In genomic region chr5:73591102-73591695, GRCh38 we compare ENCODE assay signal across 9 cellular contexts. TPM values are rescaled to one million over a fixed set of nuclear protein-coding genes. Genes with fewer than 3 reads are reported as not detected.
DNase-seq lines count a peak whose midpoint lies in the region; ATAC-seq, FAIRE-seq and TF ChIP-seq lines count a peak whose summit lies in the region.
"Had no signal": no experiment of that assay in that cellular context is flagged by ENCODE, and none has a peak within 500 bp of the region (broad histone marks: within the 10 kb centered on the region; RNA-seq: fewer than 3 reads in every experiment).

No MANE protein-coding gene starts in this region.

- TF ChIP-seq CTCF in fibroblast of the aortic adventitia (IDR thresholded peaks at IDR 0.05; ENCODE audit: insufficient read depth, low read length) = peak; percentile 62

- DNase-seq in GM04503 (ENCODE audit: low read depth) (peak; percentile 31), NCI-H526 (lab: John Stamatoyannopoulos, UW) (peak; percentile 60 to 75), fibroblast of the aortic adventitia (ENCODE audit: low read depth) (peak; percentile 96), non-pigmented ciliary epithelial cell (ENCODE audit: low read depth) (peak; percentile 81)
- DNase-seq in activated CD4-positive, alpha-beta T cell treated with anti-CD3 and anti-CD28 coated beads, Interleukin-2, amount 10 ng/mL, durations not matched to agents 7 days and 5 days = peak; percentile 77

- CTCF ChIA-PET in activated CD4-positive, alpha-beta T cell treated with anti-CD3 and anti-CD28 coated beads, Interleukin-2, amount 10 ng/mL, durations not matched to agents 7 days and 5 days (lab: Charles Lee) = interaction anchor here (0.7 to 1.7 kb wide), 7 partner anchors 14 to 1055 kb away, joined by 3 to 7 read pairs (median 4); no protein-coding TSS in a partner anchor

- peak; percentile 57 for ATAC-seq in HG03439 (IDR thresholded peaks at IDR 0.05; ENCODE audit: unreplicated experiment)
- no peak for ATAC-seq in GM21825 (IDR thresholded peaks at IDR 0.05; ENCODE audit: unreplicated experiment)

- H3K27ac Mint-ChIP-seq in activated CD4-positive, alpha-beta T cell treated with anti-CD3 and anti-CD28 coated beads, Interleukin-2, amount 10 ng/mL, durations not matched to agents 7 days and 5 days = no peak overlapping the region

- FAIRE-seq in A204.1 (lab: Jason Lieb, UNC) = peak; percentile 95

- no peaks in the 10 kb centered on the region for H3K4me1 Mint-ChIP-seq in activated CD4-positive, alpha-beta T cell treated with anti-CD3 and anti-CD28 coated beads, Interleukin-2, amount 10 ng/mL, durations not matched to agents 7 days and 5 days

- H3K9me3 Mint-ChIP-seq in activated CD4-positive, alpha-beta T cell treated with anti-CD3 and anti-CD28 coated beads, Interleukin-2, amount 10 ng/mL, durations not matched to agents 7 days and 5 days = no peaks in the 10 kb centered on the region

- peaks cover 2% of the 10 kb centered on the region for H3K27me3 Mint-ChIP-seq in activated CD4-positive, alpha-beta T cell treated with anti-CD3 and anti-CD28 coated beads, Interleukin-2, amount 10 ng/mL, durations not matched to agents 7 days and 5 days

- no peak overlapping the region for H3K4me3 ChIP-seq in fibroblast of the aortic adventitia (ENCODE audit: low read depth, low read length)
- H3K4me3 ChIP-seq: skin epidermis had no signal

- POLR2A ChIA-PET in activated CD4-positive, alpha-beta T cell treated with anti-CD3 and anti-CD28 coated beads, Interleukin-2, amount 10 ng/mL, durations not matched to agents 7 days and 5 days (lab: Charles Lee) = no interaction called here

- H3K36me3 Mint-ChIP-seq in activated CD4-positive, alpha-beta T cell treated with anti-CD3 and anti-CD28 coated beads, Interleukin-2, amount 10 ng/mL, durations not matched to agents 7 days and 5 days (ENCODE audit: low read depth) = no peaks in the 10 kb centered on the region

- H3K4me3 Mint-ChIP-seq in activated CD4-positive, alpha-beta T cell treated with anti-CD3 and anti-CD28 coated beads, Interleukin-2, amount 10 ng/mL, durations not matched to agents 7 days and 5 days = no peak overlapping the region

RNA-seq across cellular contexts. Expression of gene UTP15, which starts 25.7 kb away (rescaled TPM):
- total RNA-seq in activated CD4-positive, alpha-beta T cell treated with anti-CD3 and anti-CD28 coated beads, Interleukin-2, amount 10 ng/mL, durations not matched to agents 7 days and 5 days = 10 to 100 TPM; 21.2 to 23.7 TPM
- total RNA-seq in fibroblast of the aortic adventitia (ENCODE audit: low replicate concordance) = 31.2 and 33.2 TPM in 2 replicates

RNA-seq across cellular contexts. Expression of gene ANKRA2, which starts 25.8 kb away (rescaled TPM):
- 10 to 100 TPM; 19.0 to 19.3 TPM for total RNA-seq in activated CD4-positive, alpha-beta T cell treated with anti-CD3 and anti-CD28 coated beads, Interleukin-2, amount 10 ng/mL, durations not matched to agents 7 days and 5 days
- total RNA-seq in fibroblast of the aortic adventitia (ENCODE audit: low replicate concordance) = 10.5 and 15.3 TPM in 2 replicates

RNA-seq across cellular contexts. Expression of gene ARHGEF28, which starts 34.8 kb away (rescaled TPM):
- total RNA-seq in activated CD4-positive, alpha-beta T cell treated with anti-CD3 and anti-CD28 coated beads, Interleukin-2, amount 10 ng/mL, durations not matched to agents 7 days and 5 days = not detected
- 10.1 and 26.2 TPM in 2 replicates for total RNA-seq in fibroblast of the aortic adventitia (ENCODE audit: low replicate concordance)

Comparison
In these comparisons a context has a peak if more than half of its experiments do, and no peak if none do; other contexts are left out.
1. DNase-seq: peak in every context shown above with its lines; median percentile 96 in fibroblast of the aortic adventitia; 81 in non-pigmented ciliary epithelial cell; 77 in activated CD4-positive, alpha-beta T cell treated with anti-CD3 and anti-CD28 coated beads, Interleukin-2, amount 10 ng/mL, durations not matched to agents 7 days and 5 days; 68 in NCI-H526; 31 in GM04503.
2. RNA of gene ARHGEF28, which starts 34.8 kb away (total RNA-seq): 10.1 to 26.2 TPM in fibroblast of the aortic adventitia; not detected in activated CD4-positive, alpha-beta T cell treated with anti-CD3 and anti-CD28 coated beads, Interleukin-2, amount 10 ng/mL, durations not matched to agents 7 days and 5 days; every median in the first group is over 10 times any median in the second.